In genomic region chr5:88034520-88034919, GRCh38 we compare ENCODE assay signal across 8 cellular contexts.
"Had no signal": no experiment of that assay in that cellular context is flagged by ENCODE, and none has a peak within 500 bp of the region (broad histone marks: within the 10 kb centered on the region; RNA-seq: fewer than 3 reads in every experiment).

No MANE protein-coding gene starts in this region.

- DNase-seq: GM23248, GOT3, H7, H9, HCEC 1CT, HFFc6 had no signal

- ATAC-seq: GM23338, HCT116 had no signal

- H3K4me3 ChIP-seq: GM23248, GM23338 had no signal
